22 cellular contexts compared by ENCODE assay signal in genomic region chr6:168785720-168786511, GRCh38.
"Had no signal": no experiment of that assay in that cellular context is flagged by ENCODE, and none has a peak within 500 bp of the region (broad histone marks: within the 10 kb centered on the region; RNA-seq: fewer than 3 reads in every experiment).

No MANE protein-coding gene starts in this region.

- H3K4me1 ChIP-seq: left ventricle myocardium inferior had no signal

- H3K27ac ChIP-seq: epithelial cell of prostate, esophagus squamous epithelium, left ventricle myocardium inferior, skin epidermis, thoracic aorta had no signal

- DNase-seq: activated CD4-positive, alpha-beta T cell treated with anti-CD3 and anti-CD28 coated beads for 48 hours; activated CD4-positive, alpha-beta T cell treated with anti-CD3 and anti-CD28 coated beads, Interleukin-2, amount 50 U/mL, for 48 hours; activated CD8-positive, alpha-beta memory T cell treated with anti-CD3 and anti-CD28 coated beads for 24 hours; activated effector memory CD4-positive, alpha-beta T cell treated with Interleukin-2 at 50 U/mL for 16 hours; activated naive CD4-positive, alpha-beta T cell treated with Interleukin-2 at 50 U/mL for 16 hours; anterior cingulate cortex; dermis blood vessel endothelial cell; effector CD4-positive, alpha-beta T cell; esophagus squamous epithelium; islet precursor cell; left ventricle myocardium inferior; mucosa of descending colon; stimulated activated CD4-positive, alpha-beta T cell treated with anti-CD3 and anti-CD28 coated beads, Interleukin-4, amount 100 ng/mL, for 24 hours; trophoblast cell had no signal

- ATAC-seq: activated CD4-positive, CD25-positive, alpha-beta regulatory T cell treated with anti-CD3 and anti-CD28 coated beads, Interleukin-2, amount 50 U/mL, for 24 hours; mucosa of descending colon; natural killer cell treated with Interleukin-12 subunit alpha and Interleukin-12 subunit beta and Interleukin-15 and Interleukin-18, amount 100 ng/mL, for 72 hours; sciatic nerve; stimulated activated effector memory CD8-positive, alpha-beta T cell treated with anti-CD3 and anti-CD28 coated beads, Interleukin-12 subunit alpha, Interleukin-12 subunit beta, amount 100 ng/mL, for 72 hours had no signal

- H3K9me3 ChIP-seq: esophagus squamous epithelium, left ventricle myocardium inferior, mucosa of descending colon, thoracic aorta had no signal

- H3K36me3 ChIP-seq: esophagus squamous epithelium, left ventricle myocardium inferior, thoracic aorta had no signal

- H3K4me3 ChIP-seq: esophagus squamous epithelium, left ventricle myocardium inferior, lung, mucosa of descending colon, skin epidermis, thoracic aorta had no signal
